ENCODE assay signal across 1 cellular context in the genomic region with DNA sequence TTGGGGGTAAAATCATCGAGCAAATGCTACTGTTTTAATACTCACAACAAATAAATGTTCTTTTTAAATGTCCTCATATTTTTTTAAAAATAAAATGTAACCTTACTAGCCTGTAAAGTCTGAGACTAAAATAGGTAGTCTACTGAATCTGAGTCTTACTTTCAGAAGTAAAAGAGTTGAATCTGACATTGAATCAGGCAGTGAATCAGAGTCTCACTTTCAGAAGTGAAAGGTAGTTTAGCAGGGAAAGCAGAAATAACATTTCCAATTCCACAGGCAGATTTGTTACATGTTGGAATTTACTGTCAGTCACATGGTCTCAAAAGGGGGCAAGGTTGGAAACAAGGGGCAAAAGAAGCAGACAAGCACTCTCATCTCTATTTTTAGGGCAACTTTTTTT.
TF ChIP-seq lines count a peak whose summit lies in the region.

No MANE protein-coding gene starts in this region.

TF ChIP-seq in GM12878, 131 proteins besides CTCF, POLR2A, EP300 and RAD21 (continued from another document):
- TF ChIP-seq WRNIP1 (IDR thresholded peaks at IDR 0.05; ENCODE audit: borderline replicate concordance, low read depth, low read length), result no peak
- no peak for TF ChIP-seq MTA3 (IDR thresholded peaks at IDR 0.05; ENCODE audit: borderline replicate concordance, low read length)
- TF ChIP-seq, protein P1, sequence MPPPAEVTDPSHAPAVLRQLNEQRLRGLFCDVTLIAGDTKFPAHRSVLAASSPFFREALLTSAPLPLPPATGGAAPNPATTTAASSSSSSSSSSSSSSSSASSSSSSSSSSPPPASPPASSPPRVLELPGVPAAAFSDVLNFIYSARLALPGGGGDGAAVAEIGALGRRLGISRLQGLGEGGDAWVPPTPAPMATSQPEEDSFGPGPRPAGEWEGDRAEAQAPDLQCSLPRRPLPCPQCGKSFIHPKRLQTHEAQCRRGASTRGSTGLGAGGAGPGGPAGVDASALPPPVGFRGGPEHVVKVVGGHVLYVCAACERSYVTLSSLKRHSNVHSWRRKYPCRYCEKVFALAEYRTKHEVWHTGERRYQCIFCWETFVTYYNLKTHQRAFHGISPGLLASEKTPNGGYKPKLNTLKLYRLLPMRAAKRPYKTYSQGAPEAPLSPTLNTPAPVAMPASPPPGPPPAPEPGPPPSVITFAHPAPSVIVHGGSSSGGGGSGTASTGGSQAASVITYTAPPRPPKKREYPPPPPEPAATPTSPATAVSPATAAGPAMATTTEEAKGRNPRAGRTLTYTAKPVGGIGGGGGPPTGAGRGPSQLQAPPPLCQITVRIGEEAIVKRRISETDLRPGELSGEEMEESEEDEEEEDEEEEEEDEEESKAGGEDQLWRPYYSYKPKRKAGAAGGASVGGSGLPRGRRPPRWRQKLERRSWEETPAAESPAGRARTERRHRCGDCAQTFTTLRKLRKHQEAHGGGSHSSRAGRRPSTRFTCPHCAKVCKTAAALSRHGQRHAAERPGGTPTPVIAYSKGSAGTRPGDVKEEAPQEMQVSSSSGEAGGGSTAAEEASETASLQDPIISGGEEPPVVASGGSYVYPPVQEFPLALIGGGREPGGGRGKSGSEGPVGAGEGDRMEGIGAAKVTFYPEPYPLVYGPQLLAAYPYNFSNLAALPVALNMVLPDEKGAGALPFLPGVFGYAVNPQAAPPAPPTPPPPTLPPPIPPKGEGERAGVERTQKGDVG (CRISPR knock-in tag; IDR thresholded peaks at IDR 0.05), result no peak
- TF ChIP-seq CBX5 (IDR thresholded peaks at IDR 0.05; ENCODE audit: low read depth), result no peak
- no peak for TF ChIP-seq FOXM1 (IDR thresholded peaks at IDR 0.05; ENCODE audit: low read depth, low read length)
